In genomic region chr5:159987031-159987674, GRCh38 we compare ENCODE assay signal across 8 cellular contexts. TPM values are rescaled to one million over a fixed set of nuclear protein-coding genes. Genes with fewer than 3 reads are reported as not detected.
DNase-seq lines count a peak whose midpoint lies in the region; ATAC-seq and TF ChIP-seq lines count a peak whose summit lies in the region.

No MANE protein-coding gene starts in this region.

- peak; percentile 88 for ATAC-seq in omental fat pad (ENCODE audit: low FRiP score)

- peaks cover 12% of the 10 kb centered on the region for H3F3A ChIP-seq in MM.1S (ENCODE audit: insufficient read depth, low read length)

- H3K9me2 ChIP-seq in MM.1S (replicated peaks; ENCODE audit: insufficient read depth, low read length) = no peaks in the 10 kb centered on the region

- TF ChIP-seq POLR2A in suprapubic skin (IDR thresholded peaks at IDR 0.05) = no peak

- peak overlapping the region; percentile 68 for H3K9ac ChIP-seq in MM.1S (ENCODE audit: low read length)

- DNase-seq in EL = peak; percentile 74
- peak; percentile 72 to 87 for DNase-seq in HAP-1 (ENCODE audit: low spot score in 2 of 2)
- DNase-seq in MM.1S = peak; percentile 90
- DNase-seq in SJSA1 (ENCODE audit: low read depth in 1 of 2, low spot score in 2 of 2) = peak; percentile 62 to 81
- DNase-seq in activated naive CD4-positive, alpha-beta T cell treated with Interleukin-2 at 50 U/mL for 16 hours = peak; percentile 78
- DNase-seq in glomerular visceral epithelial cell (ENCODE audit: extremely low spot score) = peak; percentile 86
- peak; percentile 40 for DNase-seq in omental fat pad (ENCODE audit: low spot score)
- peak; percentile 77 to 84 for DNase-seq in suprapubic skin (ENCODE audit: low spot score in 2 of 2)

- TF ChIP-seq CTCF in MM.1S (IDR thresholded peaks at IDR 0.05; ENCODE audit: low read length) (peak; percentile 86), omental fat pad (IDR thresholded peaks at IDR 0.05) (peak in 1 of 3 donors; percentile 23), suprapubic skin (IDR thresholded peaks at IDR 0.05) (peak; percentile 40 to 62)

- peaks cover 21% of the 10 kb centered on the region for H3K27me3 ChIP-seq in HAP-1 (ENCODE audit: low read depth)
- no peaks in the 10 kb centered on the region for H3K27me3 ChIP-seq in MM.1S (replicated peaks; ENCODE audit: insufficient read depth, low read length)
- no peaks in the 10 kb centered on the region for H3K27me3 ChIP-seq in SJSA1 (replicated peaks)
- H3K27me3 ChIP-seq in suprapubic skin = peaks cover 29% of the 10 kb centered on the region

- 1% methylated on average over 31 of the region's 50 CpGs for WGBS in suprapubic skin

- H3K27ac ChIP-seq in MM.1S (ENCODE audit: low read length) = peak overlapping the region; percentile 81
- no peak overlapping the region for H3K27ac ChIP-seq in SJSA1
- no peak overlapping the region for H3K27ac ChIP-seq in suprapubic skin

- H4K20me1 ChIP-seq in MM.1S (ENCODE audit: insufficient read depth, low read length) = no peaks in the 10 kb centered on the region

- no peaks in the 10 kb centered on the region for H3K9me3 ChIP-seq in HAP-1
- H3K9me3 ChIP-seq in MM.1S (replicated peaks; ENCODE audit: insufficient read depth, low read length) = no peaks in the 10 kb centered on the region
- no peaks in the 10 kb centered on the region for H3K9me3 ChIP-seq in SJSA1 (replicated peaks)
- H3K9me3 ChIP-seq in suprapubic skin = no peaks in the 10 kb centered on the region

- H3K79me2 ChIP-seq in MM.1S (ENCODE audit: low read length) = no peaks in the 10 kb centered on the region

- 0 out of 2 replicates have a peak, but pooled peaks cover 2% of the 10 kb centered on the region for H3K4me1 ChIP-seq in HAP-1
- peaks cover 12% of the 10 kb centered on the region; the same call in 1 of the 2 replicates for H3K4me1 ChIP-seq in MM.1S (ENCODE audit: low read length)
- H3K4me1 ChIP-seq in SJSA1 (replicated peaks) = peaks cover 13% of the 10 kb centered on the region
- H3K4me1 ChIP-seq in suprapubic skin = peaks cover 10% of the 10 kb centered on the region

- H3K4me2 ChIP-seq in MM.1S (ENCODE audit: low read depth, low read length) = peak overlapping the region; percentile 58

- H3K4me3 ChIP-seq in HAP-1 (peak overlapping the region; percentile 20), MM.1S (ENCODE audit: low read length) (peak overlapping the region; percentile 61), SJSA1 (peak overlapping the region; percentile 19), suprapubic skin (peak overlapping the region; percentile 54)

- H3K36me3 ChIP-seq in HAP-1 (replicated peaks) (no peaks in the 10 kb centered on the region), MM.1S (replicated peaks; ENCODE audit: insufficient read depth, low read length) (no peaks in the 10 kb centered on the region), SJSA1 (no peaks in the 10 kb centered on the region), suprapubic skin (no peaks in the 10 kb centered on the region)

- no peak for TF ChIP-seq EP300 in suprapubic skin (IDR thresholded peaks at IDR 0.05)

- H2AFZ ChIP-seq in MM.1S (ENCODE audit: low read length) = peak overlapping the region; percentile 60

- in situ Hi-C loops in HAP-1 (cut with MboI; ENCODE audit: low sequenced_read_pairs) = loop anchor here (10.0 to 25.0 kb wide), 3 partner anchors 542 to 825 kb away; no protein-coding TSS in a partner anchor

RNA-seq across cellular contexts. Expression of gene TTC1, which starts 21.8 kb away (rescaled TPM):
- 97.9 and 101 TPM in 2 replicates for total RNA-seq in SJSA1 (2014; rRNA removed; shearing (Covaris generic))
- total RNA-seq in omental fat pad (10 to 100 TPM; 27.3 to 36.4 (median 27.8) TPM), suprapubic skin (10 to 100 TPM; 26.1 to 39.1 (median 30.5) TPM)

Comparison
In these comparisons a context has a peak if more than half of its experiments do, and no peak if none do; other contexts are left out.
1. DNase-seq: peak in every context shown above with its lines; median percentile 90 in MM.1S; 86 in glomerular visceral epithelial cell; 80 in suprapubic skin; 80 in HAP-1; 78 in activated naive CD4-positive, alpha-beta T cell treated with Interleukin-2 at 50 U/mL for 16 hours; 74 in EL; 72 in SJSA1; 40 in omental fat pad.